ENCODE assay signal across 18 cellular contexts in genomic region chr4:99637174-99637573, GRCh38. TPM values are rescaled to one million over a fixed set of nuclear protein-coding genes. Genes with fewer than 3 reads are reported as not detected.
A peak's percentile ranks its signal among the peaks of the same experiment; 100 is the strongest.
DNase-seq lines count a peak whose midpoint lies in the region; ATAC-seq and TF ChIP-seq lines count a peak whose summit lies in the region.
"Had no signal": no experiment of that assay in that cellular context is flagged by ENCODE, and none has a peak within 500 bp of the region (broad histone marks: within the 10 kb centered on the region; RNA-seq: fewer than 3 reads in every experiment).

No MANE protein-coding gene starts in this region.

- peak in 1 of 4 donors; percentile 31 for ATAC-seq in psoas muscle
- no peak for ATAC-seq in GM21576 (IDR thresholded peaks at IDR 0.05; ENCODE audit: unreplicated experiment)
- ATAC-seq in HG03280 (IDR thresholded peaks at IDR 0.05; ENCODE audit: unreplicated experiment), result no peak
- ATAC-seq: GM12878, GM23338, HCT116 had no signal

- H3K9me3 ChIP-seq in esophagus squamous epithelium (no peaks in the 10 kb centered on the region), psoas muscle (no peaks in the 10 kb centered on the region)

- H3K27ac ChIP-seq in esophagus squamous epithelium (peak overlapping the region in 3 of 4 donors; percentile 6 to 33 (median 8)), psoas muscle (peak overlapping the region; percentile 99)

- 54 to 64% methylated on average over 5 of the region's 5 CpGs for WGBS in esophagus squamous epithelium, 2 donors
- WGBS in psoas muscle, 3 donors, result 16 to 50% (median 32%) methylated on average over 5 of the region's 5 CpGs

- H3K4me1 ChIP-seq in esophagus squamous epithelium (peaks cover 0 to 5% (median 0%) of the 10 kb centered on the region in 3 donors), psoas muscle (peaks cover 49% of the 10 kb centered on the region)

- no peak for TF ChIP-seq POLR2A in esophagus squamous epithelium (IDR thresholded peaks at IDR 0.05)

- DNase-seq in NCI-H1436 (lab: John Stamatoyannopoulos, UW) (peak; percentile 72), esophagus squamous epithelium (lab: John Stamatoyannopoulos, UW) (no peak), psoas muscle (no peak), head of caudate nucleus (no peak)
- DNase-seq: C1 segment of cervical spinal cord; CD4-positive, alpha-beta memory T cell; COR-L47; DMS153; DND-41; H9 had no signal

- no peak for TF ChIP-seq CTCF in esophagus squamous epithelium (IDR thresholded peaks at IDR 0.05)
- no peak for TF ChIP-seq CTCF in psoas muscle (IDR thresholded peaks at IDR 0.05)

- H3K4me3 ChIP-seq in esophagus squamous epithelium (no peak overlapping the region), psoas muscle (no peak overlapping the region)
- H3K4me3 ChIP-seq: GM12878, GM23338 had no signal

- H3K36me3 ChIP-seq in esophagus squamous epithelium, result no peaks in the 10 kb centered on the region
- H3K36me3 ChIP-seq in psoas muscle (ENCODE audit: insufficient read depth in 1 of 2, low read depth in 1 of 2), result peaks cover 0 to 4% of the 10 kb centered on the region in 2 donors

- intact Hi-C loops in esophagus squamous epithelium (cut with DNase I) (no loop called here), psoas muscle (cut with DNase I) (no loop called here), head of caudate nucleus (cut with DNase I) (no loop called here)

- H3K27me3 ChIP-seq in esophagus squamous epithelium (peaks cover 0 to 13% (median 0%) of the 10 kb centered on the region in 4 donors), psoas muscle (ENCODE audit: insufficient read depth in 3 of 3, low read length in 2 of 3) (no peaks in the 10 kb centered on the region)

RNA-seq across cellular contexts. Expression of gene C4orf54, which starts 20.5 kb away (rescaled TPM):
- total RNA-seq in esophagus squamous epithelium (under 1 TPM in 1 of 4 donors, not detected in 3; under 0.01 TPM), psoas muscle (100 to 1,000 TPM in 2 of 4 donors, 10 to 100 TPM in 2; 58.1 to 151 (median 92.5) TPM)
- polyA plus RNA-seq in psoas muscle, result 10 to 100 TPM in 2 of 3 donors, 1 to 10 TPM in 1; 3.3 to 35.7 (median 34.0) TPM
- total RNA-seq: A172; A673; CD4-positive, alpha-beta memory T cell; GM12878; GM23338; H9 had no signal
- polyA plus RNA-seq: BJ; CD4-positive, alpha-beta memory T cell had no signal

Comparison
In these comparisons a context has a peak if more than half of its experiments do, and no peak if none do; other contexts are left out.
1. RNA of gene C4orf54, which starts 20.5 kb away (total RNA-seq): 58.1 to 151 TPM in psoas muscle; under 0.01 TPM in esophagus squamous epithelium; every median in the first group is over 10 times any median in the second.